In the genomic region with DNA sequence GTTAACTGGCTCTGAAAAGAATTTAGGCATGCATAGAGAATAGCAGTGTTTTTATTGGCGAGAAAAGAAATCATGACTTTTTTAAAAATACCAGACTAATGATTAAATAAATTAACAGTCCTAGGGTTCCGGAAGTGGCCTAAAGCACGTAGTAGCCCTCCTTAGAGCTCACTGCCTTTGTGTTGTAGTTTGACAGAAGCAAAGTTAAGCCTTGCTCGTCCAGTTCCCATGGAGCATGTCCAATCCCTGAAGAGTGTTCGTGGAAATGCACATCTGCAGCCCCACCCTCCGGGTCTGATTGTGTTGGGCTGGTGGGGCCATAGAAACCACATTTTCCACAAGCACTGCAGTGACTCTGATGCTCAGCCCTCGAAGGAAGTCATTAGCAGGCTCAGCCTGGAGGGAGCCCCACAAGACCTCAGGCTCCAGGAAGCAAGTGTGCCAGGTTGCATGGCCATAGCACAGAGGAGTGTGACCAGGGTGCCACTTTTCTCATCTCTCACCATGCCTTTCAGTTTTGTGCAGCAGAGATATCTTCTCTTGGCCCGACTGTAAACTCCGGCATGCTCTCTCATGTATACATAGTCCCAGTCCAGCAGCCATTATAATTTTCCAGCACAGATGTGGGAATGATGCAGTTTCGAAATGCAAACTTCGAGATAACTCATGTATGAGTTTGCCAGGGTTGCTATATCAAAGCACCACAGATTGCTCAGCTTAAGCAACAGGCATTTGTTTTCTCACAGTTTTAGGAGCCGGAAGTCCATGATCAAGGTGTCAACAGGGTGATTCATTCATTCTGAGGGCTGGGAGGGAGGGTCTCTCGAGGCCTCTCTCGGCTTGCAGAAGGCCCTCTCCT, we compare ENCODE assay signal across 1 cellular context.
TF ChIP-seq lines count a peak whose summit lies in the region.

No MANE protein-coding gene starts in this region.

TF ChIP-seq in HepG2, 621 proteins besides CTCF, POLR2A, EP300 and RAD21 (continued from another document and continues in another):
- TF ChIP-seq FOXP1 (IDR thresholded peaks at IDR 0.05), result no peak
- TF ChIP-seq FOXP1 (CRISPR knock-in tag; IDR thresholded peaks at IDR 0.05), result peak; percentile 65
- TF ChIP-seq JUND (CRISPR knock-in tag; IDR thresholded peaks at IDR 0.05), result no peak
- TF ChIP-seq ARNT (IDR thresholded peaks at IDR 0.05), result no peak
- TF ChIP-seq HIVEP1 (CRISPR knock-in tag; IDR thresholded peaks at IDR 0.05), result no peak
- no peak for TF ChIP-seq ZKSCAN8 (CRISPR knock-in tag; IDR thresholded peaks at IDR 0.05; ENCODE audit: borderline replicate concordance)
- no peak for TF ChIP-seq NONO (IDR thresholded peaks at IDR 0.05)
- 0 out of 2 replicates have a peak, but pooled peaks have one; percentile 20 for TF ChIP-seq NONO (CRISPR knock-in tag; conservative IDR thresholded peaks at IDR 0.05)
- TF ChIP-seq, protein P1, sequence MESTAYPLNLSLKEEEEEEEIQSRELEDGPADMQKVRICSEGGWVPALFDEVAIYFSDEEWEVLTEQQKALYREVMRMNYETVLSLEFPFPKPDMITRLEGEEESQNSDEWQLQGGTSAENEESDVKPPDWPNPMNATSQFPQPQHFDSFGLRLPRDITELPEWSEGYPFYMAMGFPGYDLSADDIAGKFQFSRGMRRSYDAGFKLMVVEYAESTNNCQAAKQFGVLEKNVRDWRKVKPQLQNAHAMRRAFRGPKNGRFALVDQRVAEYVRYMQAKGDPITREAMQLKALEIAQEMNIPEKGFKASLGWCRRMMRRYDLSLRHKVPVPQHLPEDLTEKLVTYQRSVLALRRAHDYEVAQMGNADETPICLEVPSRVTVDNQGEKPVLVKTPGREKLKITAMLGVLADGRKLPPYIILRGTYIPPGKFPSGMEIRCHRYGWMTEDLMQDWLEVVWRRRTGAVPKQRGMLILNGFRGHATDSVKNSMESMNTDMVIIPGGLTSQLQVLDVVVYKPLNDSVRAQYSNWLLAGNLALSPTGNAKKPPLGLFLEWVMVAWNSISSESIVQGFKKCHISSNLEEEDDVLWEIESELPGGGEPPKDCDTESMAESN (CRISPR knock-in tag; conservative IDR thresholded peaks at IDR 0.05), result no peak
- TF ChIP-seq, protein P2, sequence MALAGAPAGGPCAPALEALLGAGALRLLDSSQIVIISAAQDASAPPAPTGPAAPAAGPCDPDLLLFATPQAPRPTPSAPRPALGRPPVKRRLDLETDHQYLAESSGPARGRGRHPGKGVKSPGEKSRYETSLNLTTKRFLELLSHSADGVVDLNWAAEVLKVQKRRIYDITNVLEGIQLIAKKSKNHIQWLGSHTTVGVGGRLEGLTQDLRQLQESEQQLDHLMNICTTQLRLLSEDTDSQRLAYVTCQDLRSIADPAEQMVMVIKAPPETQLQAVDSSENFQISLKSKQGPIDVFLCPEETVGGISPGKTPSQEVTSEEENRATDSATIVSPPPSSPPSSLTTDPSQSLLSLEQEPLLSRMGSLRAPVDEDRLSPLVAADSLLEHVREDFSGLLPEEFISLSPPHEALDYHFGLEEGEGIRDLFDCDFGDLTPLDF (CRISPR knock-in tag; IDR thresholded peaks at IDR 0.05), result no peak
- TF ChIP-seq SNRNP70 (IDR thresholded peaks at IDR 0.05; ENCODE audit: low read depth, low read length), result no peak
- TF ChIP-seq ZSCAN9 (CRISPR knock-in tag; IDR thresholded peaks at IDR 0.05; ENCODE audit: borderline replicate concordance), result no peak
- TF ChIP-seq YEATS2 (CRISPR knock-in tag; IDR thresholded peaks at IDR 0.05; ENCODE audit: borderline replicate concordance), result no peak
- TF ChIP-seq, protein P3, sequence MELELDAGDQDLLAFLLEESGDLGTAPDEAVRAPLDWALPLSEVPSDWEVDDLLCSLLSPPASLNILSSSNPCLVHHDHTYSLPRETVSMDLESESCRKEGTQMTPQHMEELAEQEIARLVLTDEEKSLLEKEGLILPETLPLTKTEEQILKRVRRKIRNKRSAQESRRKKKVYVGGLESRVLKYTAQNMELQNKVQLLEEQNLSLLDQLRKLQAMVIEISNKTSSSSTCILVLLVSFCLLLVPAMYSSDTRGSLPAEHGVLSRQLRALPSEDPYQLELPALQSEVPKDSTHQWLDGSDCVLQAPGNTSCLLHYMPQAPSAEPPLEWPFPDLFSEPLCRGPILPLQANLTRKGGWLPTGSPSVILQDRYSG (CRISPR knock-in tag; IDR thresholded peaks at IDR 0.05), result no peak
- no peak for TF ChIP-seq RFXAP (CRISPR knock-in tag; IDR thresholded peaks at IDR 0.05; ENCODE audit: borderline replicate concordance)
- no peak for TF ChIP-seq MZF1 (CRISPR knock-in tag; IDR thresholded peaks at IDR 0.05; ENCODE audit: borderline replicate concordance)
- TF ChIP-seq ZNF678 (CRISPR knock-in tag; IDR thresholded peaks at IDR 0.05), result no peak
- no peak for TF ChIP-seq SMARCE1 (IDR thresholded peaks at IDR 0.05; ENCODE audit: borderline replicate concordance)
- no peak for TF ChIP-seq ZFY (CRISPR knock-in tag; IDR thresholded peaks at IDR 0.05)
- TF ChIP-seq, protein P4, sequence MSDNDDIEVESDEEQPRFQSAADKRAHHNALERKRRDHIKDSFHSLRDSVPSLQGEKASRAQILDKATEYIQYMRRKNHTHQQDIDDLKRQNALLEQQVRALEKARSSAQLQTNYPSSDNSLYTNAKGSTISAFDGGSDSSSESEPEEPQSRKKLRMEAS (IDR thresholded peaks at IDR 0.05), result peak; percentile 40; the same call in 1 of the 2 replicates
- TF ChIP-seq TBX2 (CRISPR knock-in tag; IDR thresholded peaks at IDR 0.05; ENCODE audit: borderline replicate concordance), result peak; percentile 82
- TF ChIP-seq TBP (CRISPR knock-in tag; IDR thresholded peaks at IDR 0.05), result no peak
- no peak for TF ChIP-seq ZKSCAN1 (IDR thresholded peaks at IDR 0.05; ENCODE audit: low read length)
- TF ChIP-seq ZNF552 (CRISPR knock-in tag; IDR thresholded peaks at IDR 0.05; ENCODE audit: borderline replicate concordance), result no peak
- TF ChIP-seq ZSCAN31 (CRISPR knock-in tag; IDR thresholded peaks at IDR 0.05; ENCODE audit: low read depth), result no peak
- TF ChIP-seq, protein P5, sequence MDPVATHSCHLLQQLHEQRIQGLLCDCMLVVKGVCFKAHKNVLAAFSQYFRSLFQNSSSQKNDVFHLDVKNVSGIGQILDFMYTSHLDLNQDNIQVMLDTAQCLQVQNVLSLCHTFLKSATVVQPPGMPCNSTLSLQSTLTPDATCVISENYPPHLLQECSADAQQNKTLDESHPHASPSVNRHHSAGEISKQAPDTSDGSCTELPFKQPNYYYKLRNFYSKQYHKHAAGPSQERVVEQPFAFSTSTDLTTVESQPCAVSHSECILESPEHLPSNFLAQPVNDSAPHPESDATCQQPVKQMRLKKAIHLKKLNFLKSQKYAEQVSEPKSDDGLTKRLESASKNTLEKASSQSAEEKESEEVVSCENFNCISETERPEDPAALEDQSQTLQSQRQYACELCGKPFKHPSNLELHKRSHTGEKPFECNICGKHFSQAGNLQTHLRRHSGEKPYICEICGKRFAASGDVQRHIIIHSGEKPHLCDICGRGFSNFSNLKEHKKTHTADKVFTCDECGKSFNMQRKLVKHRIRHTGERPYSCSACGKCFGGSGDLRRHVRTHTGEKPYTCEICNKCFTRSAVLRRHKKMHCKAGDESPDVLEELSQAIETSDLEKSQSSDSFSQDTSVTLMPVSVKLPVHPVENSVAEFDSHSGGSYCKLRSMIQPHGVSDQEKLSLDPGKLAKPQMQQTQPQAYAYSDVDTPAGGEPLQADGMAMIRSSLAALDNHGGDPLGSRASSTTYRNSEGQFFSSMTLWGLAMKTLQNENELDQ (CRISPR knock-in tag; IDR thresholded peaks at IDR 0.05; ENCODE audit: borderline replicate concordance), result no peak
- no peak for TF ChIP-seq NKX3-1 (CRISPR knock-in tag; IDR thresholded peaks at IDR 0.05)
- TF ChIP-seq ZFP36L2 (CRISPR knock-in tag; IDR thresholded peaks at IDR 0.05), result no peak
- peak; percentile 94 for TF ChIP-seq FOSL2 (CRISPR knock-in tag; IDR thresholded peaks at IDR 0.05)
- no peak for TF ChIP-seq ZNF781 (CRISPR knock-in tag; IDR thresholded peaks at IDR 0.05; ENCODE audit: borderline replicate concordance, not compliant biosample characterization)
- TF ChIP-seq, protein P6, sequence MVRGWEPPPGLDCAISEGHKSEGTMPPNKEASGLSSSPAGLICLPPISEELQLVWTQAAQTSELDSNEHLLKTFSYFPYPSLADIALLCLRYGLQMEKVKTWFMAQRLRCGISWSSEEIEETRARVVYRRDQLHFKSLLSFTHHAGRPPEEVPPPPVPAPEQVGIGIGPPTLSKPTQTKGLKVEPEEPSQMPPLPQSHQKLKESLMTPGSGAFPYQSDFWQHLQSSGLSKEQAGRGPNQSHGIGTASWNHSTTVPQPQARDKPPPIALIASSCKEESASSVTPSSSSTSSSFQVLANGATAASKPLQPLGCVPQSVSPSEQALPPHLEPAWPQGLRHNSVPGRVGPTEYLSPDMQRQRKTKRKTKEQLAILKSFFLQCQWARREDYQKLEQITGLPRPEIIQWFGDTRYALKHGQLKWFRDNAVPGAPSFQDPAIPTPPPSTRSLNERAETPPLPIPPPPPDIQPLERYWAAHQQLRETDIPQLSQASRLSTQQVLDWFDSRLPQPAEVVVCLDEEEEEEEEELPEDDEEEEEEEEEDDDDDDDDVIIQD (CRISPR knock-in tag; IDR thresholded peaks at IDR 0.05; ENCODE audit: low read depth), result peak; percentile 77; the same call in 1 of the 2 replicates
- TF ChIP-seq IRF2 (CRISPR knock-in tag; IDR thresholded peaks at IDR 0.05), result peak; percentile 45; the same call in 1 of the 2 replicates
- TF ChIP-seq, protein P7, sequence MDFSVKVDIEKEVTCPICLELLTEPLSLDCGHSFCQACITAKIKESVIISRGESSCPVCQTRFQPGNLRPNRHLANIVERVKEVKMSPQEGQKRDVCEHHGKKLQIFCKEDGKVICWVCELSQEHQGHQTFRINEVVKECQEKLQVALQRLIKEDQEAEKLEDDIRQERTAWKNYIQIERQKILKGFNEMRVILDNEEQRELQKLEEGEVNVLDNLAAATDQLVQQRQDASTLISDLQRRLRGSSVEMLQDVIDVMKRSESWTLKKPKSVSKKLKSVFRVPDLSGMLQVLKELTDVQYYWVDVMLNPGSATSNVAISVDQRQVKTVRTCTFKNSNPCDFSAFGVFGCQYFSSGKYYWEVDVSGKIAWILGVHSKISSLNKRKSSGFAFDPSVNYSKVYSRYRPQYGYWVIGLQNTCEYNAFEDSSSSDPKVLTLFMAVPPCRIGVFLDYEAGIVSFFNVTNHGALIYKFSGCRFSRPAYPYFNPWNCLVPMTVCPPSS (IDR thresholded peaks at IDR 0.05), result no peak
- TF ChIP-seq PAX8 (CRISPR knock-in tag; IDR thresholded peaks at IDR 0.05; ENCODE audit: borderline replicate concordance), result no peak
- 0 out of 2 replicates have a peak, but pooled peaks have one; percentile 26 for TF ChIP-seq NCOA2 (CRISPR knock-in tag; IDR thresholded peaks at IDR 0.05)
- TF ChIP-seq, protein P8, sequence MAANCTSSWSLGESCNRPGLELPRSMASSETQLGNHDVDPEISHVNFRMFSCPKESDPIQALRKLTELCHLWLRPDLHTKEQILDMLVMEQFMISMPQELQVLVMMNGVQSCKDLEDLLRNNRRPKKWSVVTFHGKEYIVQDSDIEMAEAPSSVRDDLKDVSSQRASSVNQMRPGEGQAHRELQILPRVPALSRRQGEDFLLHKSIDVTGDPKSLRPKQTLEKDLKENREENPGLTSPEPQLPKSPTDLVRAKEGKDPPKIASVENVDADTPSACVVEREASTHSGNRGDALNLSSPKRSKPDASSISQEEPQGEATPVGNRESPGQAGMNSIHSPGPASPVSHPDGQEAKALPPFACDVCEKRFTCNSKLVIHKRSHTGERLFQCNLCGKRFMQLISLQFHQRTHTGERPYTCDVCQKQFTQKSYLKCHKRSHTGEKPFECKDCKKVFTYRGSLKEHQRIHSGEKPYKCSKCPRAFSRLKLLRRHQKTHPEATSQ (CRISPR knock-in tag; IDR thresholded peaks at IDR 0.05; ENCODE audit: borderline replicate concordance), result no peak
- TF ChIP-seq, protein P9, sequence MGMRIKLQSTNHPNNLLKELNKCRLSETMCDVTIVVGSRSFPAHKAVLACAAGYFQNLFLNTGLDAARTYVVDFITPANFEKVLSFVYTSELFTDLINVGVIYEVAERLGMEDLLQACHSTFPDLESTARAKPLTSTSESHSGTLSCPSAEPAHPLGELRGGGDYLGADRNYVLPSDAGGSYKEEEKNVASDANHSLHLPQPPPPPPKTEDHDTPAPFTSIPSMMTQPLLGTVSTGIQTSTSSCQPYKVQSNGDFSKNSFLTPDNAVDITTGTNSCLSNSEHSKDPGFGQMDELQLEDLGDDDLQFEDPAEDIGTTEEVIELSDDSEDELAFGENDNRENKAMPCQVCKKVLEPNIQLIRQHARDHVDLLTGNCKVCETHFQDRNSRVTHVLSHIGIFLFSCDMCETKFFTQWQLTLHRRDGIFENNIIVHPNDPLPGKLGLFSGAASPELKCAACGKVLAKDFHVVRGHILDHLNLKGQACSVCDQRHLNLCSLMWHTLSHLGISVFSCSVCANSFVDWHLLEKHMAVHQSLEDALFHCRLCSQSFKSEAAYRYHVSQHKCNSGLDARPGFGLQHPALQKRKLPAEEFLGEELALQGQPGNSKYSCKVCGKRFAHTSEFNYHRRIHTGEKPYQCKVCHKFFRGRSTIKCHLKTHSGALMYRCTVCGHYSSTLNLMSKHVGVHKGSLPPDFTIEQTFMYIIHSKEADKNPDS (CRISPR knock-in tag; IDR thresholded peaks at IDR 0.05), result no peak
- TF ChIP-seq HOXD1 (CRISPR knock-in tag; IDR thresholded peaks at IDR 0.05), result no peak
